In genomic region chr6:26205625-26206574, GRCh38 we compare ENCODE assay signal across 8 cellular contexts.
DNase-seq lines count a peak whose midpoint lies in the region; ATAC-seq, FAIRE-seq and TF ChIP-seq lines count a peak whose summit lies in the region.

No MANE protein-coding gene starts in this region.

- H3K36me3 ChIP-seq in astrocyte (ENCODE audit: insufficient read depth, low read length), result no peaks in the 10 kb centered on the region
- no peaks in the 10 kb centered on the region for H3K36me3 ChIP-seq in stomach

- H3K36me3 Mint-ChIP-seq in activated CD4-positive, alpha-beta T cell treated with anti-CD3 and anti-CD28 coated beads, Interleukin-2, amount 10 ng/mL, durations not matched to agents 24 days and 14 days (ENCODE audit: low read depth), result peaks cover 4% of the 10 kb centered on the region
- peaks cover 3% of the 10 kb centered on the region for H3K36me3 Mint-ChIP-seq in activated CD4-positive, alpha-beta T cell treated with anti-CD3 and anti-CD28 coated beads for 36 hours (ENCODE audit: low read depth)
- H3K36me3 Mint-ChIP-seq in astrocyte (ENCODE audit: low read depth, unreplicated experiment), result peaks cover 5% of the 10 kb centered on the region

- peak overlapping the region; percentile 90 for H3K4me2 ChIP-seq in astrocyte (ENCODE audit: low read length)

- H3K9me3 ChIP-seq in astrocyte (ENCODE audit: insufficient read depth, low read depth, low read length), result no peaks in the 10 kb centered on the region
- no peaks in the 10 kb centered on the region for H3K9me3 ChIP-seq in iPS-18c (ENCODE audit: control insufficient read depth, insufficient read depth, low read length)
- H3K9me3 ChIP-seq in stomach, result no peaks in the 10 kb centered on the region

- no peak overlapping the region for H2AFZ ChIP-seq in astrocyte (ENCODE audit: low read depth, low read length)

- DNase-seq in activated CD4-positive, alpha-beta T cell treated with anti-CD3 and anti-CD28 coated beads, Interleukin-2, amount 10 ng/mL, durations not matched to agents 24 days and 14 days, result peak; percentile 73
- no peak for DNase-seq in activated CD4-positive, alpha-beta T cell treated with anti-CD3 and anti-CD28 coated beads for 36 hours
- DNase-seq in NCI-H2029 (lab: John Stamatoyannopoulos, UW) (peak; percentile 46), astrocyte (ENCODE audit: low read depth) (peak; percentile 92), stomach (no peak), epidermal melanocyte (ENCODE audit: insufficient read length, low spot score) (no peak)

- H3K27me3 ChIP-seq in astrocyte (ENCODE audit: insufficient read depth, low read length) (no peaks in the 10 kb centered on the region), stomach (peaks cover 0 to 73% (median 10%) of the 10 kb centered on the region in 3 donors)

- WGBS in stomach, 5 donors, result 3 to 9% (median 4%) methylated on average over 18 of the region's 18 CpGs

- no peak for TF ChIP-seq EP300 in stomach (IDR thresholded peaks at IDR 0.05)

- H4K20me1 ChIP-seq in astrocyte (ENCODE audit: insufficient read depth, low read length), result no peaks in the 10 kb centered on the region

- intact Hi-C loops in activated CD4-positive, alpha-beta T cell treated with anti-CD3 and anti-CD28 coated beads, Interleukin-2, amount 10 ng/mL, durations not matched to agents 24 days and 14 days (cut with micrococcal nuclease), result loop anchor here (1.0 to 2.0 kb wide), 6 partner anchors 10 to 79 kb away; a partner anchor contains a TSS
- intact Hi-C loops in activated CD4-positive, alpha-beta T cell treated with anti-CD3 and anti-CD28 coated beads for 36 hours (cut with DNase I, micrococcal nuclease), result loop anchor here (1.0 to 2.0 kb wide), 5 partner anchors 28 to 173 kb away; a partner anchor contains a TSS
- intact Hi-C loops in stomach (cut with DNase I; ENCODE audit: low total_unique reads), result no loop called here

- H3K4me3 ChIP-seq in astrocyte (ENCODE audit: insufficient read depth, low read depth, low read length) (peak overlapping the region; percentile 93), iPS-18c (ENCODE audit: insufficient read depth, low read depth, low read length) (peak overlapping the region; percentile 57), stomach (peak overlapping the region; percentile 48 to 72 (median 55))

- peak; percentile 41 for FAIRE-seq in astrocyte (lab: Jason Lieb, UNC)

- peaks cover 25% of the 10 kb centered on the region for H3K4me1 Mint-ChIP-seq in activated CD4-positive, alpha-beta T cell treated with anti-CD3 and anti-CD28 coated beads, Interleukin-2, amount 10 ng/mL, durations not matched to agents 24 days and 14 days
- peaks cover 15% of the 10 kb centered on the region for H3K4me1 Mint-ChIP-seq in activated CD4-positive, alpha-beta T cell treated with anti-CD3 and anti-CD28 coated beads for 36 hours
- peaks cover 3% of the 10 kb centered on the region for H3K4me1 Mint-ChIP-seq in astrocyte (ENCODE audit: low read depth, unreplicated experiment)

- no peak for TF ChIP-seq POLR2A in stomach (IDR thresholded peaks at IDR 0.05)

- CTCF ChIA-PET in activated CD4-positive, alpha-beta T cell treated with anti-CD3 and anti-CD28 coated beads for 36 hours (lab: Charles Lee), result interaction anchor here (0.5 to 2.3 kb wide), 5 partner anchors 8 to 928 kb away, joined by 3 to 20 read pairs (median 4); a partner anchor contains a TSS

- POLR2A ChIA-PET in activated CD4-positive, alpha-beta T cell treated with anti-CD3 and anti-CD28 coated beads for 36 hours (lab: Charles Lee), result interaction anchor here (1.0 to 4.5 kb wide), 14 partner anchors 10 to 180 kb away, joined by 3 to 91 read pairs (median 5); a partner anchor contains a TSS

- no peaks in the 10 kb centered on the region for H3K9me3 Mint-ChIP-seq in activated CD4-positive, alpha-beta T cell treated with anti-CD3 and anti-CD28 coated beads, Interleukin-2, amount 10 ng/mL, durations not matched to agents 24 days and 14 days
- no peaks in the 10 kb centered on the region for H3K9me3 Mint-ChIP-seq in activated CD4-positive, alpha-beta T cell treated with anti-CD3 and anti-CD28 coated beads for 36 hours (ENCODE audit: low read depth)
- H3K9me3 Mint-ChIP-seq in astrocyte (ENCODE audit: unreplicated experiment), result no peaks in the 10 kb centered on the region

- peaks cover 4% of the 10 kb centered on the region for H3K27me3 Mint-ChIP-seq in activated CD4-positive, alpha-beta T cell treated with anti-CD3 and anti-CD28 coated beads, Interleukin-2, amount 10 ng/mL, durations not matched to agents 24 days and 14 days
- H3K27me3 Mint-ChIP-seq in activated CD4-positive, alpha-beta T cell treated with anti-CD3 and anti-CD28 coated beads for 36 hours, result no peaks in the 10 kb centered on the region
- H3K27me3 Mint-ChIP-seq in astrocyte (ENCODE audit: low read depth, unreplicated experiment), result no peaks in the 10 kb centered on the region

- H3K4me1 ChIP-seq in astrocyte (ENCODE audit: insufficient read depth, low read length) (peaks cover 2% of the 10 kb centered on the region), stomach (peaks cover 0 to 21% (median 2%) of the 10 kb centered on the region in 4 donors)

- H3K9ac ChIP-seq in astrocyte (ENCODE audit: low read length), result peak overlapping the region; percentile 98

- peaks cover 3% of the 10 kb centered on the region for H3K79me2 ChIP-seq in astrocyte (ENCODE audit: insufficient read depth, low read length)

- no peak overlapping the region for H3K4me3 Mint-ChIP-seq in activated CD4-positive, alpha-beta T cell treated with anti-CD3 and anti-CD28 coated beads, Interleukin-2, amount 10 ng/mL, durations not matched to agents 24 days and 14 days
- H3K4me3 Mint-ChIP-seq in activated CD4-positive, alpha-beta T cell treated with anti-CD3 and anti-CD28 coated beads for 36 hours, result no peak overlapping the region
- no peak overlapping the region for H3K4me3 Mint-ChIP-seq in astrocyte (ENCODE audit: unreplicated experiment)

- no peak for ATAC-seq in activated CD4-positive, alpha-beta T cell treated with anti-CD3 and anti-CD28 coated beads for 36 hours
- no peak for ATAC-seq in HG03039 (IDR thresholded peaks at IDR 0.05; ENCODE audit: unreplicated experiment)

- TF ChIP-seq CTCF in astrocyte (IDR thresholded peaks at IDR 0.05; ENCODE audit: insufficient read depth, low read depth, low read length) (no peak), stomach (IDR thresholded peaks at IDR 0.05) (no peak)

- peak overlapping the region; percentile 99 for H3K27ac ChIP-seq in astrocyte (ENCODE audit: low read depth, low read length)
- peak overlapping the region; percentile 68 to 98 (median 97) for H3K27ac ChIP-seq in stomach

- H3K27ac Mint-ChIP-seq in activated CD4-positive, alpha-beta T cell treated with anti-CD3 and anti-CD28 coated beads, Interleukin-2, amount 10 ng/mL, durations not matched to agents 24 days and 14 days, result no peak overlapping the region
- H3K27ac Mint-ChIP-seq in activated CD4-positive, alpha-beta T cell treated with anti-CD3 and anti-CD28 coated beads for 36 hours, result no peak overlapping the region
- no peak overlapping the region for H3K27ac Mint-ChIP-seq in astrocyte (ENCODE audit: unreplicated experiment)

Comparison
In these comparisons a context has a peak if more than half of its experiments do, and no peak if none do; other contexts are left out.
1. DNase-seq: peak in activated CD4-positive, alpha-beta T cell treated with anti-CD3 and anti-CD28 coated beads, Interleukin-2, amount 10 ng/mL, durations not matched to agents 24 days and 14 days (single experiment), NCI-H2029 (single experiment) and astrocyte (single experiment); none in activated CD4-positive, alpha-beta T cell treated with anti-CD3 and anti-CD28 coated beads for 36 hours (single experiment), stomach (single experiment) and epidermal melanocyte (single experiment).
2. Peak in every context shown above with its lines, with median percentiles within 50 percentile points of each other: H3K4me3 ChIP-seq.